ENCODE assay signal across 8 cellular contexts in genomic region chr11:61333638-61334433, GRCh38. TPM values are rescaled to one million over a fixed set of nuclear protein-coding genes. Genes with fewer than 3 reads are reported as not detected.
DNase-seq lines count a peak whose midpoint lies in the region; ATAC-seq lines count a peak whose summit lies in the region.

No MANE protein-coding gene starts in this region.

- no peaks in the 10 kb centered on the region for H3K27me3 Mint-ChIP-seq in activated CD4-positive, alpha-beta T cell treated with anti-CD3 and anti-CD28 coated beads, Interleukin-2, amount 10 ng/mL, durations not matched to agents 7 days and 5 days
- no peaks in the 10 kb centered on the region for H3K27me3 Mint-ChIP-seq in stimulated activated naive CD8-positive, alpha-beta T cell treated with anti-CD3 and anti-CD28 coated beads, Interleukin-15, Interleukin-2, amounts not matched to agents 100 ng/mL and 50 ng/mL, for 24 hours

- peak overlapping the region; percentile 99 for H3K27ac Mint-ChIP-seq in activated CD4-positive, alpha-beta T cell treated with anti-CD3 and anti-CD28 coated beads, Interleukin-2, amount 10 ng/mL, durations not matched to agents 7 days and 5 days
- peak overlapping the region; percentile 98 for H3K27ac Mint-ChIP-seq in stimulated activated naive CD8-positive, alpha-beta T cell treated with anti-CD3 and anti-CD28 coated beads, Interleukin-15, Interleukin-2, amounts not matched to agents 100 ng/mL and 50 ng/mL, for 24 hours

- H3K4me3 Mint-ChIP-seq in activated CD4-positive, alpha-beta T cell treated with anti-CD3 and anti-CD28 coated beads, Interleukin-2, amount 10 ng/mL, durations not matched to agents 7 days and 5 days = peak overlapping the region; percentile 97
- H3K4me3 Mint-ChIP-seq in stimulated activated naive CD8-positive, alpha-beta T cell treated with anti-CD3 and anti-CD28 coated beads, Interleukin-15, Interleukin-2, amounts not matched to agents 100 ng/mL and 50 ng/mL, for 24 hours = peak overlapping the region; percentile 98

- peak overlapping the region; percentile 95; the same call in 1 of the 2 replicates for H3K4me3 ChIP-seq in iPS DF 6.9 (ENCODE audit: low read length)

- no peaks in the 10 kb centered on the region for H3K9me3 ChIP-seq in iPS DF 6.9 (ENCODE audit: control insufficient read depth, insufficient read depth, low read length)

- no peak overlapping the region for H3K27ac ChIP-seq in iPS DF 6.9 (ENCODE audit: low read length)

- WGBS in iPS DF 6.9 (ENCODE audit: insufficient coverage, insufficient read length) = no CpG with 5 or more reads among the region's 14 CpGs

- H3K9me3 Mint-ChIP-seq in activated CD4-positive, alpha-beta T cell treated with anti-CD3 and anti-CD28 coated beads, Interleukin-2, amount 10 ng/mL, durations not matched to agents 7 days and 5 days = no peaks in the 10 kb centered on the region
- H3K9me3 Mint-ChIP-seq in stimulated activated naive CD8-positive, alpha-beta T cell treated with anti-CD3 and anti-CD28 coated beads, Interleukin-15, Interleukin-2, amounts not matched to agents 100 ng/mL and 50 ng/mL, for 24 hours = no peaks in the 10 kb centered on the region

- CTCF ChIA-PET in activated CD4-positive, alpha-beta T cell treated with anti-CD3 and anti-CD28 coated beads, Interleukin-2, amount 10 ng/mL, durations not matched to agents 7 days and 5 days (lab: Charles Lee) = interaction anchor here (0.6 to 4.6 kb wide), 11 partner anchors 14 to 101 kb away, joined by 3 to 88 read pairs (median 4); partner anchors contain the start of genes CYB561A3, TMEM138 and TMEM216

- no peak for DNase-seq in activated CD4-positive, alpha-beta T cell treated with anti-CD3 and anti-CD28 coated beads, Interleukin-2, amount 10 ng/mL, durations not matched to agents 7 days and 5 days
- DNase-seq in activated CD4-positive, alpha-beta T cell treated with anti-CD3 and anti-CD28 coated beads, Interleukin-2, amount 50 U/mL, for 1 hour = no peak
- DNase-seq in activated T-cell treated with anti-CD3 and anti-CD28 coated beads for 48 hours (ENCODE audit: low read depth) = peak; percentile 19
- no peak for DNase-seq in iPS DF 6.9 (ENCODE audit: low read depth, low spot score)

- POLR2A ChIA-PET in activated CD4-positive, alpha-beta T cell treated with anti-CD3 and anti-CD28 coated beads, Interleukin-2, amount 10 ng/mL, durations not matched to agents 7 days and 5 days (lab: Charles Lee) = interaction anchor here (1.2 kb wide), 1 partner anchor 28 kb away, joined by 5 read pairs; the partner anchor contains the start of gene TMEM138

- ATAC-seq in GM21447 (IDR thresholded peaks at IDR 0.05; ENCODE audit: unreplicated experiment) (no peak), GM21360 (IDR thresholded peaks at IDR 0.05; ENCODE audit: unreplicated experiment) (no peak), HG02885 (IDR thresholded peaks at IDR 0.05; ENCODE audit: poor library complexity, unreplicated experiment) (no peak)

- H3K4me1 ChIP-seq in iPS DF 6.9 (ENCODE audit: control insufficient read depth, insufficient read depth, low read length) = peaks cover 3% of the 10 kb centered on the region

- H3K4me1 Mint-ChIP-seq in activated CD4-positive, alpha-beta T cell treated with anti-CD3 and anti-CD28 coated beads, Interleukin-2, amount 10 ng/mL, durations not matched to agents 7 days and 5 days = peaks cover 67% of the 10 kb centered on the region
- H3K4me1 Mint-ChIP-seq in stimulated activated naive CD8-positive, alpha-beta T cell treated with anti-CD3 and anti-CD28 coated beads, Interleukin-15, Interleukin-2, amounts not matched to agents 100 ng/mL and 50 ng/mL, for 24 hours (ENCODE audit: low read depth) = peaks cover 69% of the 10 kb centered on the region

- peaks cover 23% of the 10 kb centered on the region for H3K36me3 Mint-ChIP-seq in activated CD4-positive, alpha-beta T cell treated with anti-CD3 and anti-CD28 coated beads, Interleukin-2, amount 10 ng/mL, durations not matched to agents 7 days and 5 days (ENCODE audit: low read depth)
- H3K36me3 Mint-ChIP-seq in stimulated activated naive CD8-positive, alpha-beta T cell treated with anti-CD3 and anti-CD28 coated beads, Interleukin-15, Interleukin-2, amounts not matched to agents 100 ng/mL and 50 ng/mL, for 24 hours (ENCODE audit: low read depth) = peaks cover 38% of the 10 kb centered on the region

- H3K27me3 ChIP-seq in iPS DF 6.9 (ENCODE audit: control insufficient read depth, insufficient read depth, low read length) = no peaks in the 10 kb centered on the region

- H3K36me3 ChIP-seq in iPS DF 6.9 (ENCODE audit: control insufficient read depth, insufficient read depth, low read length) = peaks cover 5% of the 10 kb centered on the region; the same call in 1 of the 2 replicates

RNA-seq across cellular contexts. Expression of gene TKFC, which starts 0.8 kb away (rescaled TPM):
- 10 to 100 TPM; 40.0 to 46.9 TPM for total RNA-seq in activated CD4-positive, alpha-beta T cell treated with anti-CD3 and anti-CD28 coated beads, Interleukin-2, amount 10 ng/mL, durations not matched to agents 7 days and 5 days

RNA-seq across cellular contexts. Expression of gene DDB1, which starts 0.9 kb away (rescaled TPM):
- 100 to 1,000 TPM; 207 to 222 TPM for total RNA-seq in activated CD4-positive, alpha-beta T cell treated with anti-CD3 and anti-CD28 coated beads, Interleukin-2, amount 10 ng/mL, durations not matched to agents 7 days and 5 days

RNA-seq across cellular contexts. Expression of gene CYB561A3, which starts 27.8 kb away (rescaled TPM):
- 10 to 100 TPM; 49.4 to 59.6 TPM for total RNA-seq in activated CD4-positive, alpha-beta T cell treated with anti-CD3 and anti-CD28 coated beads, Interleukin-2, amount 10 ng/mL, durations not matched to agents 7 days and 5 days

RNA-seq across cellular contexts. Expression of gene TMEM138, which starts 28.3 kb away (rescaled TPM):
- total RNA-seq in activated CD4-positive, alpha-beta T cell treated with anti-CD3 and anti-CD28 coated beads, Interleukin-2, amount 10 ng/mL, durations not matched to agents 7 days and 5 days = 10 to 100 TPM; 52.0 to 60.4 TPM

RNA-seq across cellular contexts. Expression of gene VWCE, which starts 38.7 kb away (rescaled TPM):
- total RNA-seq in activated CD4-positive, alpha-beta T cell treated with anti-CD3 and anti-CD28 coated beads, Interleukin-2, amount 10 ng/mL, durations not matched to agents 7 days and 5 days = 1 to 10 TPM; 1.6 to 1.7 TPM
